Comparison of ENCODE assay signal across 14 cellular contexts in the genomic region with DNA sequence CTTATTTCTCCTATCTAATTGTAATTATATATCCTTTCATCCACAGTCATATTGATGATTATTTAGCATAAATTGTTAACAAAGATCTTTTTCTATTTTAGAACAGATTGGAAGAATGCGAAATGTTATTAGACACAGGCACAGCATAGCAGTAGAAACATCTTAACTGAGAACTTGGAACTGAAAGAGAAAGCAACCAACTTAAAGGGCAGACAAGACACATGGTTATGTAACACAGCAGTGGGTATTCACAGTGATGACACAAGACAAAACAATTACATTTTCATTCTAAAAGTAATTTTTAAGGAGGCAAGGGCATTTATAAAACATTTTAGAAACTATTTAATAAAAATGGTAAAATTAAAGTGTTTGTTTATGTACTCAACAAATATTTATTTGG. TPM values are rescaled to one million over a fixed set of nuclear protein-coding genes. Genes with fewer than 3 reads are reported as not detected.
DNase-seq lines count a peak whose midpoint lies in the region; ATAC-seq and TF ChIP-seq lines count a peak whose summit lies in the region.
"Had no signal": no experiment of that assay in that cellular context is flagged by ENCODE, and none has a peak within 500 bp of the region (broad histone marks: within the 10 kb centered on the region; RNA-seq: fewer than 3 reads in every experiment).

No MANE protein-coding gene starts in this region.

- no peak for TF ChIP-seq CTCF in breast epithelium (IDR thresholded peaks at IDR 0.05)
- TF ChIP-seq CTCF in CD4-positive, alpha-beta T cell (IDR thresholded peaks at IDR 0.05): no peak

- no peaks in the 10 kb centered on the region for H3K27me3 Mint-ChIP-seq in CD4-positive, alpha-beta T cell
- H3K27me3 Mint-ChIP-seq: activated naive CD8-positive, alpha-beta T cell treated with anti-CD3 and anti-CD28 coated beads, Interleukin-2, amount 10 ng/mL, durations not matched to agents 7 days and 5 days had no signal

- H3K36me3 Mint-ChIP-seq in CD4-positive, alpha-beta T cell (ENCODE audit: low read depth): no peaks in the 10 kb centered on the region
- H3K36me3 Mint-ChIP-seq: activated naive CD8-positive, alpha-beta T cell treated with anti-CD3 and anti-CD28 coated beads, Interleukin-2, amount 10 ng/mL, durations not matched to agents 7 days and 5 days; CD8-positive, alpha-beta T cell had no signal

- peak; percentile 92 for ATAC-seq in GM18517 (IDR thresholded peaks at IDR 0.05; ENCODE audit: unreplicated experiment)
- ATAC-seq in GM21515 (IDR thresholded peaks at IDR 0.05; ENCODE audit: unreplicated experiment): peak; percentile 70
- ATAC-seq in HG03108 (IDR thresholded peaks at IDR 0.05; ENCODE audit: unreplicated experiment): peak; percentile 74
- ATAC-seq in CD4-positive, alpha-beta T cell (ENCODE audit: poor library complexity): no peak
- ATAC-seq: CD8-positive, alpha-beta T cell had no signal

- no peak overlapping the region for H3K27ac Mint-ChIP-seq in CD4-positive, alpha-beta T cell
- H3K27ac Mint-ChIP-seq: activated naive CD8-positive, alpha-beta T cell treated with anti-CD3 and anti-CD28 coated beads, Interleukin-2, amount 10 ng/mL, durations not matched to agents 7 days and 5 days; CD8-positive, alpha-beta T cell had no signal

- H3K9me3 Mint-ChIP-seq in CD4-positive, alpha-beta T cell: no peaks in the 10 kb centered on the region
- H3K9me3 Mint-ChIP-seq: activated naive CD8-positive, alpha-beta T cell treated with anti-CD3 and anti-CD28 coated beads, Interleukin-2, amount 10 ng/mL, durations not matched to agents 7 days and 5 days; CD8-positive, alpha-beta T cell had no signal

- H3K9me3 ChIP-seq in breast epithelium: no peaks in the 10 kb centered on the region
- no peaks in the 10 kb centered on the region for H3K9me3 ChIP-seq in CD4-positive, alpha-beta T cell (ENCODE audit: control insufficient read depth, low read length)

- H3K36me3 ChIP-seq in breast epithelium: no peaks in the 10 kb centered on the region

- no peak overlapping the region for H3K27ac ChIP-seq in breast epithelium
- H3K27ac ChIP-seq in CD4-positive, alpha-beta T cell (ENCODE audit: low read depth, low read length): no peak overlapping the region
- H3K27ac ChIP-seq: HL-60 had no signal

- H3K4me1 Mint-ChIP-seq in CD4-positive, alpha-beta T cell (ENCODE audit: low read depth): no peaks in the 10 kb centered on the region
- H3K4me1 Mint-ChIP-seq: activated naive CD8-positive, alpha-beta T cell treated with anti-CD3 and anti-CD28 coated beads, Interleukin-2, amount 10 ng/mL, durations not matched to agents 7 days and 5 days had no signal

- POLR2A ChIA-PET in CD4-positive, alpha-beta T cell (lab: Charles Lee): interaction anchor here (0.7 kb wide), 1 partner anchor 9 kb away, joined by 3 read pairs; no protein-coding TSS in a partner anchor

- intact Hi-C loops in breast epithelium (cut with DNase I; ENCODE audit: low total_unique reads): no loop called here
- intact Hi-C loops in CD4-positive, alpha-beta T cell (cut with DNase I, micrococcal nuclease): no loop called here

- DNase-seq in medulla oblongata (ENCODE audit: extremely low spot score) (peak; percentile 50), DMS 273 (lab: John Stamatoyannopoulos, UW; ENCODE audit: unreplicated experiment) (no peak), breast epithelium (ENCODE audit: low spot score in 2 of 2) (no peak), LoVo (ENCODE audit: low spot score) (no peak)
- no peak for DNase-seq in CD4-positive, alpha-beta T cell
- DNase-seq: activated CD4-positive, alpha-beta T cell treated with anti-CD3 and anti-CD28 coated beads, Interleukin-2, amount 50 U/mL, for 4 hours; activated naive CD8-positive, alpha-beta T cell treated with anti-CD3 and anti-CD28 coated beads, Interleukin-2, amount 10 ng/mL, durations not matched to agents 7 days and 5 days; CD8-positive, alpha-beta T cell; effector memory CD4-positive, alpha-beta T cell; NCI-H1092 had no signal

- H3K4me3 Mint-ChIP-seq in CD4-positive, alpha-beta T cell: no peak overlapping the region
- H3K4me3 Mint-ChIP-seq: activated naive CD8-positive, alpha-beta T cell treated with anti-CD3 and anti-CD28 coated beads, Interleukin-2, amount 10 ng/mL, durations not matched to agents 7 days and 5 days; CD8-positive, alpha-beta T cell had no signal

- no peaks in the 10 kb centered on the region for H3K27me3 ChIP-seq in breast epithelium
- H3K27me3 ChIP-seq in CD4-positive, alpha-beta T cell (ENCODE audit: control insufficient read depth, insufficient read depth, low read length): no peaks in the 10 kb centered on the region

- H3K4me3 ChIP-seq in breast epithelium: no peak overlapping the region

- no peak for TF ChIP-seq POLR2A in breast epithelium (IDR thresholded peaks at IDR 0.05)

- CTCF ChIA-PET in CD4-positive, alpha-beta T cell (lab: Charles Lee): no interaction called here

- no peaks in the 10 kb centered on the region for H3K4me1 ChIP-seq in breast epithelium

RNA-seq across cellular contexts. Expression of a gene that starts 57.7 kb away (rescaled TPM):
- total RNA-seq in breast epithelium: 10 to 100 TPM; 27.4 to 41.8 (median 32.1) TPM
- total RNA-seq in CD4-positive, alpha-beta T cell: under 1 TPM; 0.60 to 0.87 TPM

Comparison
In these comparisons a context has a peak if more than half of its experiments do, and no peak if none do; other contexts are left out.
1. RNA of a gene that starts 57.7 kb away (total RNA-seq): 27.4 to 41.8 TPM in breast epithelium; 0.60 to 0.87 TPM in CD4-positive, alpha-beta T cell; every median in the first group is over 10 times any median in the second.